Comparison of ENCODE assay signal across 8 cellular contexts in genomic region chr5:44952376-44952775, GRCh38.
A peak's percentile ranks its signal among the peaks of the same experiment; 100 is the strongest.
DNase-seq lines count a peak whose midpoint lies in the region; ATAC-seq and TF ChIP-seq lines count a peak whose summit lies in the region.

No MANE protein-coding gene starts in this region.

- H3K4me1 Mint-ChIP-seq in neural crest cell, result peaks cover 10% of the 10 kb centered on the region

- peak; percentile 77 for TF ChIP-seq CTCF in neural crest cell (conservative IDR thresholded peaks at IDR 0.05)

- no peaks in the 10 kb centered on the region for H3K36me3 Mint-ChIP-seq in neural crest cell (ENCODE audit: low read depth)

- H3K27me3 Mint-ChIP-seq in neural crest cell (ENCODE audit: low read depth), result no peaks in the 10 kb centered on the region

- peak; percentile 85 for ATAC-seq in GM19043 (IDR thresholded peaks at IDR 0.05; ENCODE audit: low read depth, unreplicated experiment)
- ATAC-seq in HG03139 (IDR thresholded peaks at IDR 0.05; ENCODE audit: unreplicated experiment), result peak; percentile 64

- H3K9me3 Mint-ChIP-seq in neural crest cell, result peaks cover 5% of the 10 kb centered on the region

- H3K27ac Mint-ChIP-seq in neural crest cell (ENCODE audit: unreplicated experiment), result no peak overlapping the region

- DNase-seq in DMS 273 (lab: John Stamatoyannopoulos, UW; ENCODE audit: unreplicated experiment) (peak; percentile 46), NCI-H460 (ENCODE audit: extremely low read depth, low read depth) (peak; percentile 21), cerebellar cortex (ENCODE audit: low spot score) (peak; percentile 21), neural crest cell (ENCODE audit: low read depth, low spot score) (no peak), hypothalamus (lab: John Stamatoyannopoulos, UW) (no peak)
- DNase-seq in activated CD8-positive, alpha-beta memory T cell treated with anti-CD3 and anti-CD28 coated beads, Interleukin-2, amount 50 U/mL, for 48 hours, result no peak

- H3K4me3 Mint-ChIP-seq in neural crest cell, result no peak overlapping the region

Comparison
In these comparisons a context has a peak if more than half of its experiments do, and no peak if none do; other contexts are left out.
1. DNase-seq: peak in DMS 273 (single experiment), NCI-H460 (single experiment) and cerebellar cortex (single experiment); none in neural crest cell (single experiment), hypothalamus (0 of 51) and activated CD8-positive, alpha-beta memory T cell treated with anti-CD3 and anti-CD28 coated beads, Interleukin-2, amount 50 U/mL, for 48 hours (single experiment).